12 cellular contexts compared by ENCODE assay signal in genomic region chr20:53597521-53598120, GRCh38. TPM values are rescaled to one million over a fixed set of nuclear protein-coding genes. Genes with fewer than 3 reads are reported as not detected.
A peak's percentile ranks its signal among the peaks of the same experiment; 100 is the strongest.
DNase-seq lines count a peak whose midpoint lies in the region; ATAC-seq and TF ChIP-seq lines count a peak whose summit lies in the region.
"Had no signal": no experiment of that assay in that cellular context is flagged by ENCODE, and none has a peak within 500 bp of the region (broad histone marks: within the 10 kb centered on the region; RNA-seq: fewer than 3 reads in every experiment).

No MANE protein-coding gene starts in this region.

- H3K36me3 ChIP-seq in right lobe of liver: no peaks in the 10 kb centered on the region
- H3K36me3 ChIP-seq: adrenal gland had no signal

- no peak for TF ChIP-seq POLR2A in right lobe of liver (IDR thresholded peaks at IDR 0.05)

- H3K27ac Mint-ChIP-seq in activated naive CD4-positive, alpha-beta T cell treated with anti-CD3 and anti-CD28 coated beads, Interleukin-2, amount 50 U/mL, for 24 hours: peak overlapping the region; percentile 75
- peak overlapping the region; percentile 20 for H3K27ac Mint-ChIP-seq in activated CD8-positive, alpha-beta T cell treated with anti-CD3 and anti-CD28 coated beads, Interleukin-2, amount 10 ng/mL, durations not matched to agents 7 days and 5 days
- H3K27ac Mint-ChIP-seq in type B pancreatic cell: peak overlapping the region; percentile 87

- no peak for ATAC-seq in activated CD8-positive, alpha-beta T cell treated with anti-CD3 and anti-CD28 coated beads, Interleukin-2, amount 10 ng/mL, durations not matched to agents 7 days and 5 days
- ATAC-seq in right lobe of liver (no peak), GM21360 (IDR thresholded peaks at IDR 0.05; ENCODE audit: unreplicated experiment) (no peak)
- ATAC-seq: activated CD4-positive, CD25-positive, alpha-beta regulatory T cell treated with anti-CD3 and anti-CD28 coated beads, Interleukin-2, amount 50 U/mL, for 24 hours had no signal

- H3K36me3 Mint-ChIP-seq in activated naive CD4-positive, alpha-beta T cell treated with anti-CD3 and anti-CD28 coated beads, Interleukin-2, amount 50 U/mL, for 24 hours: peaks cover 3% of the 10 kb centered on the region
- H3K36me3 Mint-ChIP-seq in activated CD8-positive, alpha-beta T cell treated with anti-CD3 and anti-CD28 coated beads, Interleukin-2, amount 10 ng/mL, durations not matched to agents 7 days and 5 days (ENCODE audit: low read depth): peaks cover 38% of the 10 kb centered on the region
- H3K36me3 Mint-ChIP-seq in type B pancreatic cell: no peaks in the 10 kb centered on the region

- WGBS in right lobe of liver (ENCODE audit: insufficient coverage, low coverage, low lambda C conversion rate, missing lambda C conversion rate): 53% methylated on average over 4 of the region's 4 CpGs

- peak overlapping the region; percentile 19 for H3K4me3 Mint-ChIP-seq in activated naive CD4-positive, alpha-beta T cell treated with anti-CD3 and anti-CD28 coated beads, Interleukin-2, amount 50 U/mL, for 24 hours
- peak overlapping the region; percentile 88 for H3K4me3 Mint-ChIP-seq in activated CD8-positive, alpha-beta T cell treated with anti-CD3 and anti-CD28 coated beads, Interleukin-2, amount 10 ng/mL, durations not matched to agents 7 days and 5 days
- peak overlapping the region; percentile 85 for H3K4me3 Mint-ChIP-seq in type B pancreatic cell

- peaks cover 0 to 15% (median 4%) of the 10 kb centered on the region in 4 donors for H3K4me1 ChIP-seq in right lobe of liver

- H3K4me1 Mint-ChIP-seq in activated naive CD4-positive, alpha-beta T cell treated with anti-CD3 and anti-CD28 coated beads, Interleukin-2, amount 50 U/mL, for 24 hours: peaks cover 58% of the 10 kb centered on the region
- H3K4me1 Mint-ChIP-seq in activated CD8-positive, alpha-beta T cell treated with anti-CD3 and anti-CD28 coated beads, Interleukin-2, amount 10 ng/mL, durations not matched to agents 7 days and 5 days (ENCODE audit: low read depth): peaks cover 62% of the 10 kb centered on the region
- H3K4me1 Mint-ChIP-seq in type B pancreatic cell (ENCODE audit: unreplicated experiment): peaks cover 45% of the 10 kb centered on the region

- no peaks in the 10 kb centered on the region for H3K9me3 Mint-ChIP-seq in activated naive CD4-positive, alpha-beta T cell treated with anti-CD3 and anti-CD28 coated beads, Interleukin-2, amount 50 U/mL, for 24 hours
- no peaks in the 10 kb centered on the region for H3K9me3 Mint-ChIP-seq in activated CD8-positive, alpha-beta T cell treated with anti-CD3 and anti-CD28 coated beads, Interleukin-2, amount 10 ng/mL, durations not matched to agents 7 days and 5 days (ENCODE audit: insufficient read depth)
- H3K9me3 Mint-ChIP-seq in type B pancreatic cell: no peaks in the 10 kb centered on the region

- peak overlapping the region in 1 of 3 donors; percentile 35 for H3K4me3 ChIP-seq in right lobe of liver
- H3K4me3 ChIP-seq: adrenal gland had no signal

- TF ChIP-seq CTCF in right lobe of liver (IDR thresholded peaks at IDR 0.05) (no peak), type B pancreatic cell (conservative IDR thresholded peaks at IDR 0.05) (no peak)

- no peaks in the 10 kb centered on the region for H3K27me3 ChIP-seq in right lobe of liver
- H3K27me3 ChIP-seq: adrenal gland had no signal

- no peaks in the 10 kb centered on the region for H3K27me3 Mint-ChIP-seq in activated naive CD4-positive, alpha-beta T cell treated with anti-CD3 and anti-CD28 coated beads, Interleukin-2, amount 50 U/mL, for 24 hours
- H3K27me3 Mint-ChIP-seq in activated CD8-positive, alpha-beta T cell treated with anti-CD3 and anti-CD28 coated beads, Interleukin-2, amount 10 ng/mL, durations not matched to agents 7 days and 5 days (ENCODE audit: low read depth): no peaks in the 10 kb centered on the region
- no peaks in the 10 kb centered on the region for H3K27me3 Mint-ChIP-seq in type B pancreatic cell

- no peak for DNase-seq in activated naive CD4-positive, alpha-beta T cell (lab: John Stamatoyannopoulos, UW)
- no peak for DNase-seq in activated CD8-positive, alpha-beta T cell treated with anti-CD3 and anti-CD28 coated beads, Interleukin-2, amount 10 ng/mL, durations not matched to agents 7 days and 5 days
- DNase-seq in right lobe of liver (no peak), type B pancreatic cell (ENCODE audit: extremely low spot score, unreplicated experiment) (no peak), NCI-H1417 treated with DMSO at 0.1 percent for 48 hours (lab: John Stamatoyannopoulos, UW) (no peak), NCI-H524 treated with DMSO at 0.1 percent for 48 hours (lab: John Stamatoyannopoulos, UW) (no peak)
- DNase-seq: NCI-H2029 treated with DMSO at 0.1 percent for 48 hours, RPMI8226 had no signal

- POLR2A ChIA-PET in activated CD8-positive, alpha-beta T cell treated with anti-CD3 and anti-CD28 coated beads, Interleukin-2, amount 10 ng/mL, durations not matched to agents 7 days and 5 days (lab: Charles Lee): interaction anchor here (1.0 to 4.5 kb wide), 4 partner anchors 12 to 343 kb away, joined by 3 to 42 read pairs (median 4); no protein-coding TSS in a partner anchor

- peak overlapping the region in 2 of 3 donors; percentile 93 to 96 for H3K27ac ChIP-seq in right lobe of liver

- no peaks in the 10 kb centered on the region for H3K9me3 ChIP-seq in right lobe of liver
- H3K9me3 ChIP-seq: adrenal gland had no signal

- intact Hi-C loops in right lobe of liver (cut with DNase I): no loop called here

- CTCF ChIA-PET in activated CD8-positive, alpha-beta T cell treated with anti-CD3 and anti-CD28 coated beads, Interleukin-2, amount 10 ng/mL, durations not matched to agents 7 days and 5 days (lab: Charles Lee): interaction anchor here (2.2 kb wide), 1 partner anchor 342 kb away, joined by 6 read pairs; no protein-coding TSS in a partner anchor

RNA-seq across cellular contexts. Expression of gene ZNF217, which starts 4.0 kb away (rescaled TPM):
- total RNA-seq in activated CD8-positive, alpha-beta T cell treated with anti-CD3 and anti-CD28 coated beads, Interleukin-2, amount 10 ng/mL, durations not matched to agents 7 days and 5 days: 100 to 1,000 TPM; 104 to 113 TPM
- total RNA-seq in right lobe of liver (10 to 100 TPM; 11.3 to 27.1 (median 15.8) TPM), type B pancreatic cell (ENCODE audit: low replicate concordance) (32.8 and 78.1 TPM in 2 replicates)

Comparison
In these comparisons a context has a peak if more than half of its experiments do, and no peak if none do; other contexts are left out.
1. H3K27ac Mint-ChIP-seq: peak in every context shown above with its lines; median percentile 87 in type B pancreatic cell; 75 in activated naive CD4-positive, alpha-beta T cell treated with anti-CD3 and anti-CD28 coated beads, Interleukin-2, amount 50 U/mL, for 24 hours; 20 in activated CD8-positive, alpha-beta T cell treated with anti-CD3 and anti-CD28 coated beads, Interleukin-2, amount 10 ng/mL, durations not matched to agents 7 days and 5 days.
2. H3K4me3 Mint-ChIP-seq: peak in every context shown above with its lines; median percentile 88 in activated CD8-positive, alpha-beta T cell treated with anti-CD3 and anti-CD28 coated beads, Interleukin-2, amount 10 ng/mL, durations not matched to agents 7 days and 5 days; 85 in type B pancreatic cell; 19 in activated naive CD4-positive, alpha-beta T cell treated with anti-CD3 and anti-CD28 coated beads, Interleukin-2, amount 50 U/mL, for 24 hours.